17 cellular contexts compared by ENCODE assay signal in genomic region chr17:51611585-51611984, GRCh38.
"Had no signal": no experiment of that assay in that cellular context is flagged by ENCODE, and none has a peak within 500 bp of the region (broad histone marks: within the 10 kb centered on the region; RNA-seq: fewer than 3 reads in every experiment).

No MANE protein-coding gene starts in this region.

- H3K4me3 Mint-ChIP-seq: activated CD4-positive, alpha-beta T cell treated with anti-CD3 and anti-CD28 coated beads, Interleukin-2, amount 10 ng/mL, durations not matched to agents 7 days and 5 days; activated naive CD8-positive, alpha-beta T cell; immature natural killer cell; stimulated activated naive CD8-positive, alpha-beta T cell treated with anti-CD3 and anti-CD28 coated beads, Interleukin-15, Interleukin-2, amounts not matched to agents 100 ng/mL and 50 ng/mL, for 24 hours; type B pancreatic cell had no signal

- H3K36me3 Mint-ChIP-seq: activated naive CD8-positive, alpha-beta T cell; immature natural killer cell had no signal

- H3K27me3 ChIP-seq: neutrophil had no signal

- H3K27ac Mint-ChIP-seq: activated CD4-positive, alpha-beta T cell treated with anti-CD3 and anti-CD28 coated beads, Interleukin-2, amount 10 ng/mL, durations not matched to agents 7 days and 5 days; activated naive CD8-positive, alpha-beta T cell; immature natural killer cell; stimulated activated naive CD8-positive, alpha-beta T cell treated with anti-CD3 and anti-CD28 coated beads, Interleukin-15, Interleukin-2, amounts not matched to agents 100 ng/mL and 50 ng/mL, for 24 hours; type B pancreatic cell had no signal

- DNase-seq: activated CD4-positive, alpha-beta T cell treated with anti-CD3 and anti-CD28 coated beads, Interleukin-2, amount 10 ng/mL, durations not matched to agents 7 days and 5 days; activated CD4-positive, CD25-positive, alpha-beta regulatory T cell; activated CD8-positive, alpha-beta memory T cell treated with anti-CD3 and anti-CD28 coated beads for 24 hours; activated gamma-delta T cell treated with Interleukin-2 at 50 U/mL for 16 hours; amniotic stem cell; central memory CD4-positive, alpha-beta T cell; esophagus squamous epithelium; immature natural killer cell; posterior cingulate gyrus; small intestine had no signal

- H3K9me3 Mint-ChIP-seq: activated CD4-positive, alpha-beta T cell treated with anti-CD3 and anti-CD28 coated beads, Interleukin-2, amount 10 ng/mL, durations not matched to agents 7 days and 5 days; stimulated activated naive CD8-positive, alpha-beta T cell treated with anti-CD3 and anti-CD28 coated beads, Interleukin-15, Interleukin-2, amounts not matched to agents 100 ng/mL and 50 ng/mL, for 24 hours had no signal

- H3K36me3 ChIP-seq: esophagus squamous epithelium, neutrophil, suprapubic skin had no signal

- H3K27me3 Mint-ChIP-seq: activated naive CD8-positive, alpha-beta T cell; stimulated activated naive CD8-positive, alpha-beta T cell treated with anti-CD3 and anti-CD28 coated beads, Interleukin-15, Interleukin-2, amounts not matched to agents 100 ng/mL and 50 ng/mL, for 24 hours had no signal

- H3K27ac ChIP-seq: coronary artery, esophagus squamous epithelium, neutrophil, suprapubic skin had no signal

- H3K4me3 ChIP-seq: coronary artery, esophagus squamous epithelium, lung, suprapubic skin had no signal

- H3K4me1 Mint-ChIP-seq: activated CD4-positive, alpha-beta T cell treated with anti-CD3 and anti-CD28 coated beads, Interleukin-2, amount 10 ng/mL, durations not matched to agents 7 days and 5 days; immature natural killer cell had no signal

- H3K9me3 ChIP-seq: esophagus squamous epithelium, neutrophil, suprapubic skin had no signal

- H3K4me1 ChIP-seq: esophagus squamous epithelium, suprapubic skin had no signal
